ENCODE assay signal across 8 cellular contexts in the genomic region with DNA sequence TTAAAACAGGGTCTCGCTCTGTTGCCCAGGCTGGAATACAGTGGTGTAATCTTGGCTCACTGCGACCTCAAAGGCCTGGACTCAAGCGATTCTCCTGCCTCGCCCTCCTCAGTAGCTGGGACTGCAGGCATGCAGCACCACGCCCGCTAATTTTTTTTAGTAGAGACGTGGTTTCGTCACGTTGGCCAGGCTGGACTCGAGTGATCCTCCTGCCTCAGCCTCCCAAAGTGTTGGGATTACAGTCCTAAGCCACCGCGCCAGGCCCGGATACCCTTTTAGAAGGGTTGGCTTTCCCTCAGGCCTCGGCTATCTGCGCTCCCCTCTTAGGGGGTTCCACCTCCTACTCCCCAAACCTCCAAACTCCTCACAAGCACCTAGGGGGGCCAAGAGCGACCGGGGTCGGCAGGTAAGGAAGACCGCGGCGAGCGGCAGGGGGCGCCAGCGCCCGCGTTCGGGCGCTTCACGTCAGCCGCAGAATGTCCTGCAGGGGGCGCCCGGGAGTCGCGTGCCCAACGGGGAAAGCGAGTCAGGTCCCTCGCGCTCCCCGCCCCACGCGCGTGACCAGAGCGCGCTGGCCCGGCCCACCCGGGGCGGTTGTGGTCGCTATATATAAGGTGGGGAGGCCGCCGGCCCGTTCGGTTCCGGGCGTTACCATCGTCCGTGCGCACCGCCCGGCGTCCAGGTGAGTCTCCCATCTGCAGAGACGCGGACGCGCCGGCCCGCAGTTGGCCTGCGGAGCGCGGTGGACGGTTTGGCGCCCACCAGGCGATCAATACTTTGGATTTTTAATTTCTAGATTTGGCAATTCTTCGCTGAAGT. TPM values are rescaled to one million over a fixed set of nuclear protein-coding genes. Genes with fewer than 3 reads are reported as not detected.
DNase-seq lines count a peak whose midpoint lies in the region; ATAC-seq and TF ChIP-seq lines count a peak whose summit lies in the region.

No MANE protein-coding gene starts in this region.

- H3K27me3 ChIP-seq in WERI-Rb-1 (ENCODE audit: insufficient read depth, low read depth, severe bottlenecking), result no peaks in the 10 kb centered on the region
- H3K27me3 ChIP-seq in breast epithelium, result no peaks in the 10 kb centered on the region

- H3K4me1 ChIP-seq in breast epithelium, result peaks cover 0 to 4% of the 10 kb centered on the region in 2 donors

- H3K4me3 ChIP-seq in WERI-Rb-1 (ENCODE audit: low read depth, low read length) (no peak overlapping the region), breast epithelium (peak overlapping the region; percentile 25 to 65 (median 50))

- H3K36me3 ChIP-seq in WERI-Rb-1 (no peaks in the 10 kb centered on the region), breast epithelium (no peaks in the 10 kb centered on the region)

- H3K27ac ChIP-seq in WERI-Rb-1 (no peak overlapping the region), breast epithelium (peak overlapping the region in 1 of 2 donors; percentile 57)

- DNase-seq in AG08395 (ENCODE audit: low spot score), result peak; percentile 78
- peak; percentile 51 for DNase-seq in HuH-7.5 (ENCODE audit: low spot score)
- peak; percentile 60 for DNase-seq in WERI-Rb-1
- DNase-seq in breast epithelium (ENCODE audit: low spot score in 2 of 2), result peak in 1 of 2 donors; percentile 72
- DNase-seq in iris pigment epithelial cell (ENCODE audit: low read depth), result peak; percentile 31
- peak; percentile 58 to 77 for DNase-seq in stimulated activated CD4-positive, alpha-beta T cell treated with anti-CD3 and anti-CD28 coated beads, Interleukin-15, amount 100 ng/mL, for 48 hours (ENCODE audit: low read depth in 2 of 2)
- no peak for DNase-seq in cerebellar nuclear complex (lab: John Stamatoyannopoulos, UW)

- intact Hi-C loops in breast epithelium (cut with DNase I; ENCODE audit: low total_unique reads), result no loop called here

- no peak for TF ChIP-seq POLR2A in breast epithelium (IDR thresholded peaks at IDR 0.05)

- ATAC-seq in GM19328 (IDR thresholded peaks at IDR 0.05; ENCODE audit: unreplicated experiment), result peak; percentile 58

- no peaks in the 10 kb centered on the region for H3K9me3 ChIP-seq in WERI-Rb-1 (ENCODE audit: severe bottlenecking)
- no peaks in the 10 kb centered on the region for H3K9me3 ChIP-seq in breast epithelium

- TF ChIP-seq CTCF in WERI-Rb-1 (IDR thresholded peaks at IDR 0.05; ENCODE audit: low read depth, low read length), result peak; percentile 99
- peak; percentile 94 to 99 (median 99) for TF ChIP-seq CTCF in breast epithelium (IDR thresholded peaks at IDR 0.05)

RNA-seq across cellular contexts. Expression of gene GATM, which starts 51.8 kb away (rescaled TPM):
- total RNA-seq in breast epithelium, result 10 to 100 TPM in 2 of 3 donors, 1 to 10 TPM in 1; 8.8 to 31.5 (median 22.8) TPM

Comparison
In these comparisons a context has a peak if more than half of its experiments do, and no peak if none do; other contexts are left out.
1. DNase-seq: peak in AG08395 (single experiment), HuH-7.5 (single experiment), WERI-Rb-1 (single experiment), iris pigment epithelial cell (single experiment) and stimulated activated CD4-positive, alpha-beta T cell treated with anti-CD3 and anti-CD28 coated beads, Interleukin-15, amount 100 ng/mL, for 48 hours (2 of 2); none in cerebellar nuclear complex (0 of 2).